ENCODE assay signal across 8 cellular contexts in genomic region chr6:122399055-122399347, GRCh38. TPM values are rescaled to one million over a fixed set of nuclear protein-coding genes. Genes with fewer than 3 reads are reported as not detected.
DNase-seq lines count a peak whose midpoint lies in the region; ATAC-seq, FAIRE-seq and TF ChIP-seq lines count a peak whose summit lies in the region.

No MANE protein-coding gene starts in this region.

- no peak for TF ChIP-seq EP300 in K562 (IDR thresholded peaks at IDR 0.05; ENCODE audit: low read length)

- no peak for TF ChIP-seq CTCF in K562 (IDR thresholded peaks at IDR 0.05 in 2 of 3, conservative IDR thresholded peaks at IDR 0.05 in 1 of 3; ENCODE audit: insufficient read depth in 2 of 3, low read depth in 1 of 3, low read length in 3 of 3)
- no peak for TF ChIP-seq CTCF in mesothelial cell of epicardium (IDR thresholded peaks at IDR 0.05; ENCODE audit: unreplicated experiment)
- no peak for TF ChIP-seq CTCF in vagina (IDR thresholded peaks at IDR 0.05)

- peak overlapping the region; percentile 92 for H2AFZ ChIP-seq in K562 (ENCODE audit: low read depth, low read length)

- peak; percentile 15 for FAIRE-seq in K562 (lab: Jason Lieb, UNC)

- intact Hi-C loops in right cardiac atrium (cut with DNase I): loop anchor here in 1 of 4 donors (10.0 kb wide), 1 partner anchor 76 kb away; the partner anchor contains the start of gene SERINC1
- intact Hi-C loops in cardiac septum (cut with DNase I): loop anchor here (1.0 kb wide), 1 partner anchor 72 kb away; the partner anchor contains the start of gene SERINC1
- intact Hi-C loops in K562 (cut with micrococcal nuclease): no loop called here
- intact Hi-C loops in vagina (cut with DNase I): no loop called here

- in situ Hi-C loops in K562 (cut with MboI): no loop called here

- ATAC-seq in right cardiac atrium (no peak), K562 (no peak), GM21737 (IDR thresholded peaks at IDR 0.05; ENCODE audit: unreplicated experiment) (no peak), HG03108 (IDR thresholded peaks at IDR 0.05; ENCODE audit: unreplicated experiment) (no peak)

- no peaks in the 10 kb centered on the region for H3K36me3 Mint-ChIP-seq in mesothelial cell of epicardium

- BruUV-seq in K562 (replicated peaks; lab: Mats Ljungman, UMichigan): TSS peak; percentile 99

- H3K27me3 Mint-ChIP-seq in mesothelial cell of epicardium (ENCODE audit: low read depth): no peaks in the 10 kb centered on the region

- peak overlapping the region in 1 of 2 experiments; percentile 42; a peak in 1 of 4 replicates for H3K9ac ChIP-seq in K562 (ENCODE audit: insufficient read depth in 1 of 2, low read depth in 2 of 2, low read length in 2 of 2)

- POLR2A ChIA-PET in K562 (lab: Yijun Ruan, JAX): interaction anchor here (0.7 to 1.1 kb wide), 3 partner anchors 10 to 131 kb away, joined by 3 to 5 read pairs (median 4); no protein-coding TSS in a partner anchor

- peak overlapping the region; percentile 72 for H3K4me2 ChIP-seq in K562 (ENCODE audit: insufficient read depth, low read length)

- no peak for TF ChIP-seq POLR2A in K562 (conservative IDR thresholded peaks at IDR 0.05)
- TF ChIP-seq POLR2A in vagina (IDR thresholded peaks at IDR 0.05): no peak

- H3K27me3 ChIP-seq in right cardiac atrium (ENCODE audit: control insufficient read depth, insufficient read depth): no peaks in the 10 kb centered on the region
- H3K27me3 ChIP-seq in K562 (ENCODE audit: control insufficient read depth in 2 of 2, insufficient read depth in 2 of 2, low read length in 2 of 2): no peaks in the 10 kb centered on the region
- H3K27me3 ChIP-seq in vagina: no peaks in the 10 kb centered on the region

- DNase-seq in right cardiac atrium (no peak), cardiac septum (ENCODE audit: low spot score) (no peak), K562 (ENCODE audit: extremely low read depth in 1 of 4, low spot score in 3 of 4) (no peak), mesothelial cell of epicardium (ENCODE audit: low spot score in 2 of 2, unreplicated experiment in 2 of 2) (no peak), vagina (ENCODE audit: extremely low spot score in 2 of 2) (no peak)
- DNase-seq in activated CD4-positive, CD25-positive, alpha-beta regulatory T cell (lab: John Stamatoyannopoulos, UW): no peak

- TF ChIP-seq RAD21 in K562 (CRISPR knock-in tag; conservative IDR thresholded peaks at IDR 0.05 in 1 of 2, IDR thresholded peaks at IDR 0.05 in 1 of 2): no peak

- peaks cover 46% of the 10 kb centered on the region for H3K79me2 ChIP-seq in K562 (ENCODE audit: control insufficient read depth, insufficient read depth, low read length)

- no peaks in the 10 kb centered on the region for H3K9me1 ChIP-seq in K562 (ENCODE audit: control insufficient read depth, insufficient read depth, low read length)

- H3K9me3 Mint-ChIP-seq in mesothelial cell of epicardium: no peaks in the 10 kb centered on the region

- peak overlapping the region; percentile 97 for H3K4me3 Mint-ChIP-seq in mesothelial cell of epicardium

- H3K4me3 ChIP-seq in right cardiac atrium (ENCODE audit: low read length) (peak overlapping the region; percentile 49), K562 (0 out of 2 replicates have a peak overlapping the region, but pooled peaks have one; percentile 12), vagina (peak overlapping the region in 1 of 2 donors; percentile 75)

- peaks cover 33% of the 10 kb centered on the region for H3K4me1 Mint-ChIP-seq in mesothelial cell of epicardium

- CTCF ChIA-PET in K562 (lab: Yijun Ruan, JAX; ENCODE audit: low intra/inter-chr PET ratio): no interaction called here

- H3K9me3 ChIP-seq in right cardiac atrium (ENCODE audit: control insufficient read depth, low read length): no peaks in the 10 kb centered on the region
- H3K9me3 ChIP-seq in K562 (replicated peaks; ENCODE audit: control insufficient read depth, insufficient read depth, low read depth, low read length): no peaks in the 10 kb centered on the region
- H3K9me3 ChIP-seq in vagina: no peaks in the 10 kb centered on the region

- H3K36me3 ChIP-seq in K562 (ENCODE audit: control insufficient read depth, insufficient read depth, low read length) (peaks cover 9% of the 10 kb centered on the region; the same call in 1 of the 3 replicates), vagina (no peaks in the 10 kb centered on the region)

- peaks cover 5% of the 10 kb centered on the region; the same call in 1 of the 2 replicates for H4K20me1 ChIP-seq in K562 (replicated peaks; ENCODE audit: control insufficient read depth, insufficient read depth, low read length)

- H3K27ac Mint-ChIP-seq in mesothelial cell of epicardium: peak overlapping the region; percentile 86

- 0% methylated on average over 2 of the region's 2 CpGs for WGBS in right cardiac atrium
- WGBS in K562 (ENCODE audit: insufficient coverage, low coverage, missing lambda C conversion rate): no CpG with 5 or more reads among the region's 2 CpGs

- peak overlapping the region; percentile 83 for H3K27ac ChIP-seq in right cardiac atrium (ENCODE audit: low read length)
- H3K27ac ChIP-seq in K562 (ENCODE audit: extremely low read depth, low read depth, low read length): peak overlapping the region; percentile 66
- H3K27ac ChIP-seq in vagina: peak overlapping the region; percentile 80

- no peaks in the 10 kb centered on the region for H3K4me1 ChIP-seq in right cardiac atrium (ENCODE audit: control insufficient read depth, insufficient read depth, low read length)
- peaks cover 10 to 11% of the 10 kb centered on the region in 2 experiments; a peak in 3 of 5 replicates for H3K4me1 ChIP-seq in K562 (replicated peaks in 1 of 2; ENCODE audit: control insufficient read depth in 2 of 2, insufficient read depth in 2 of 2, low read length in 2 of 2)
- H3K4me1 ChIP-seq in vagina: peaks cover 26% of the 10 kb centered on the region

TF ChIP-seq in K562, 482 proteins besides CTCF, POLR2A, EP300 and RAD21 (continues in another document):
- no peak for TF ChIP-seq ZNF274 (IDR thresholded peaks at IDR 0.05; ENCODE audit: borderline replicate concordance, low read depth, low read length)
- no peak for TF ChIP-seq RAD51 (IDR thresholded peaks at IDR 0.05; ENCODE audit: borderline replicate concordance, low read depth)
- TF ChIP-seq ASH1L (IDR thresholded peaks at IDR 0.05; ENCODE audit: borderline replicate concordance, low read depth, partially characterized antibody): no peak
- TF ChIP-seq TCF3 (CRISPR knock-in tag; IDR thresholded peaks at IDR 0.05): no peak
- TF ChIP-seq TAF9B (IDR thresholded peaks at IDR 0.05; ENCODE audit: partially characterized antibody): no peak
- TF ChIP-seq ZNF12 (CRISPR knock-in tag; IDR thresholded peaks at IDR 0.05): no peak
- TF ChIP-seq RBM17 (IDR thresholded peaks at IDR 0.05; ENCODE audit: borderline replicate concordance, low read depth, low read length): no peak
- no peak for TF ChIP-seq ZNF324 (CRISPR knock-in tag; IDR thresholded peaks at IDR 0.05)
- no peak for TF ChIP-seq JUND (IDR thresholded peaks at IDR 0.05; ENCODE audit: borderline replicate concordance, low read depth, low read length)
- no peak for TF ChIP-seq JUND (tag; IDR thresholded peaks at IDR 0.05; ENCODE audit: borderline replicate concordance, low read depth, low read length)
- TF ChIP-seq ELK1 (CRISPR knock-in tag; IDR thresholded peaks at IDR 0.05): no peak
- TF ChIP-seq L3MBTL2 (IDR thresholded peaks at IDR 0.05): 0 out of 2 replicates have a peak, but pooled peaks have one; percentile 29
- TF ChIP-seq PHF8 (IDR thresholded peaks at IDR 0.05; ENCODE audit: borderline replicate concordance, low read length): peak; percentile 43; the same call in 1 of the 2 replicates
- no peak for TF ChIP-seq ETV1 (tag; conservative IDR thresholded peaks at IDR 0.05; ENCODE audit: low read depth)
- TF ChIP-seq THRAP3 (IDR thresholded peaks at IDR 0.05; ENCODE audit: borderline replicate concordance): no peak
- peak; percentile 68 for TF ChIP-seq POLR2H (tag; IDR thresholded peaks at IDR 0.05; ENCODE audit: low read depth)
- TF ChIP-seq ZNF24 (IDR thresholded peaks at IDR 0.05): no peak
- TF ChIP-seq ADNP (tag; IDR thresholded peaks at IDR 0.05): no peak

RNA-seq across cellular contexts. Expression of gene HSF2, which starts 0.5 kb away (rescaled TPM):
- total RNA-seq in right cardiac atrium (10 to 100 TPM; 21.6 to 42.9 (median 41.8) TPM), cardiac septum (16.8 TPM), K562 (2014; rRNA removed) (22.8 and 23.2 TPM in 2 replicates), K562 (2014; rRNA removed; fragmentation: Illumina TruSeq; extraction: Trizol) (29.7 and 31.1 TPM in 2 replicates), K562 (2015; rRNA removed; fragmentation: Illumina TruSeq; extraction: Trizol) (25.2 and 26.1 TPM in 2 replicates), K562 (2021) (19.1 and 19.7 TPM in 2 replicates), mesothelial cell of epicardium (27.8 to 30.7 TPM (median 28.3 TPM) in 3 replicates), vagina (27.5 TPM)
- polyA plus RNA-seq in right cardiac atrium (37.3 TPM), K562 (2011; rRNA removed) (67.8 and 73.1 TPM in 2 replicates), K562 (2014; fragmentation: Illumina TruSeq; extraction: Trizol) (26.3 and 29.2 TPM in 2 replicates), K562 (2014; fragmentation: Nextera tagmentation; extraction: Ambion mirVana) (10 to 100 TPM; 27.2 to 39.0 TPM), K562 (2014; rRNA removed) (30.7 and 33.4 TPM in 2 replicates)
- 15.6 and 37.3 TPM in 2 replicates for total RNA-seq in K562 (2011; cell fraction: chromatin; rRNA removed; ENCODE audit: low replicate concordance)
- total RNA-seq in K562 (2011; cell fraction: nucleolus; rRNA removed): 8.2 and 21.1 TPM in 2 replicates
- 16.1 and 18.7 TPM in 2 replicates for total RNA-seq in K562 (2011; cell fraction: nucleoplasm; rRNA removed)
- polyA plus RNA-seq in K562 (2011; cell fraction: cytosol; rRNA removed): 16.7 and 30.5 TPM in 2 replicates
- polyA plus RNA-seq in K562 (2011; cell fraction: nucleus; rRNA removed): 67.4 and 82.0 TPM in 2 replicates
- polyA plus RNA-seq in K562 (2012): 13.0 and 13.7 TPM in 2 replicates
- 67.8 and 70.2 TPM in 2 replicates for polyA minus RNA-seq in K562 (2011; rRNA and poly(A)+ RNA removed)
- 18.6 and 24.0 TPM in 2 replicates for polyA minus RNA-seq in K562 (2011; cell fraction: cytosol; rRNA and poly(A)+ RNA removed)
- 19.1 and 31.4 TPM in 2 replicates for polyA minus RNA-seq in K562 (2011; cell fraction: nucleus; rRNA and poly(A)+ RNA removed)
